17 cellular contexts compared by ENCODE assay signal in genomic region chr11:73591743-73592142, GRCh38. TPM values are rescaled to one million over a fixed set of nuclear protein-coding genes. Genes with fewer than 3 reads are reported as not detected.
DNase-seq lines count a peak whose midpoint lies in the region; ATAC-seq and TF ChIP-seq lines count a peak whose summit lies in the region.
"Had no signal": no experiment of that assay in that cellular context is flagged by ENCODE, and none has a peak within 500 bp of the region (broad histone marks: within the 10 kb centered on the region; RNA-seq: fewer than 3 reads in every experiment).

No MANE protein-coding gene starts in this region.

- TF ChIP-seq CTCF in OCI-LY7 (conservative IDR thresholded peaks at IDR 0.05; ENCODE audit: low read length) = no peak

- intact Hi-C loops in OCI-LY7 (cut with micrococcal nuclease; ENCODE audit: unreplicated experiment) = no loop called here

- peaks cover 0 to 11% (median 4%) of the 10 kb centered on the region in 11 experiments; a peak in 4 of 22 replicates for H3K9me3 ChIP-seq in BLaER1 treated with 17β-estradiol and CSF1 and Interleukin-3, amounts not matched to agents 10 nM and 100 nM (replicated peaks in 1 of 11)
- no peaks in the 10 kb centered on the region for H3K9me3 ChIP-seq in Karpas-422 (ENCODE audit: low read length)
- 0 out of 2 replicates have a peak, but pooled peaks cover 8% of the 10 kb centered on the region for H3K9me3 ChIP-seq in OCI-LY7 (ENCODE audit: low read length)

- POLR2A ChIA-PET in OCI-LY7 (lab: Charles Lee) = interaction anchor here (0.7 to 1.6 kb wide), 3 partner anchors 11 to 226 kb away, joined by 3 to 5 read pairs (median 5); no protein-coding TSS in a partner anchor

- no TSS peak for BruUV-seq in OCI-LY7 (replicated peaks; lab: Mats Ljungman, UMichigan)

- peak overlapping the region in 6 of 11 experiments; percentile 12 to 54 (median 42); a peak in 8 of 22 replicates for H3K4me2 ChIP-seq in BLaER1 treated with 17β-estradiol and CSF1 and Interleukin-3, amounts not matched to agents 10 nM and 100 nM
- H3K4me2 ChIP-seq in Karpas-422 (ENCODE audit: low read depth, low read length, poor library complexity, severe bottlenecking) (peak overlapping the region; percentile 56), OCI-LY7 (ENCODE audit: low read length) (peak overlapping the region; percentile 52)

- peaks cover 26 to 54% (median 44%) of the 10 kb centered on the region in 10 experiments for H3K4me1 ChIP-seq in BLaER1 treated with 17β-estradiol and CSF1 and Interleukin-3, amounts not matched to agents 10 nM and 100 nM
- H3K4me1 ChIP-seq in Karpas-422 (ENCODE audit: low read length) (peaks cover 37% of the 10 kb centered on the region), OCI-LY7 (ENCODE audit: insufficient read depth, low read length, poor library complexity, severe bottlenecking) (peaks cover 53% of the 10 kb centered on the region)

- no peak overlapping the region for H3K27ac ChIP-seq in BLaER1 treated with 17β-estradiol and CSF1 and Interleukin-3, amounts not matched to agents 10 nM and 100 nM
- H3K27ac ChIP-seq in Karpas-422 (ENCODE audit: low read length) (no peak overlapping the region), OCI-LY7 (ENCODE audit: low read depth, low read length, poor library complexity, severe bottlenecking) (peak overlapping the region; percentile 30)

- CTCF ChIA-PET in OCI-LY7 (lab: Charles Lee; ENCODE audit: unreplicated experiment) = no interaction called here

- peaks cover 0 to 34% (median 4%) of the 10 kb centered on the region in 11 experiments; a peak in 8 of 22 replicates for H3K36me3 ChIP-seq in BLaER1 treated with 17β-estradiol and CSF1 and Interleukin-3, amounts not matched to agents 10 nM and 100 nM
- no peaks in the 10 kb centered on the region for H3K36me3 ChIP-seq in Karpas-422 (ENCODE audit: insufficient read depth, low read length)
- H3K36me3 ChIP-seq in OCI-LY7 (ENCODE audit: insufficient read depth, low read length) = 0 out of 2 replicates have a peak, but pooled peaks cover 5% of the 10 kb centered on the region

- H3K4me1 Mint-ChIP-seq in naive B cell = peaks cover 13 to 37% (median 20%) of the 10 kb centered on the region in 3 donors

- no peak overlapping the region for H3K9ac ChIP-seq in BLaER1 treated with 17β-estradiol and CSF1 and Interleukin-3, amounts not matched to agents 10 nM and 100 nM
- no peak overlapping the region for H3K9ac ChIP-seq in Karpas-422 (ENCODE audit: low read length)

- H3K4me3 Mint-ChIP-seq in naive B cell = peak overlapping the region in 1 of 8 donors; percentile 44
- H3K4me3 Mint-ChIP-seq: CD8-positive, alpha-beta T cell; H9 had no signal

- no peaks in the 10 kb centered on the region for H3K27me3 ChIP-seq in BLaER1 treated with 17β-estradiol and CSF1 and Interleukin-3, amounts not matched to agents 10 nM and 100 nM
- H3K27me3 ChIP-seq in Karpas-422 (ENCODE audit: low read length) = no peaks in the 10 kb centered on the region

- DNase-seq in Karpas-422 (peak; percentile 56), OCI-LY7 (ENCODE audit: low spot score) (no peak), naive B cell (no peak), NCI-H82 (lab: John Stamatoyannopoulos, UW) (no peak), NCI-H1417 treated with DMSO at 0.1 percent for 48 hours (lab: John Stamatoyannopoulos, UW) (no peak)
- DNase-seq: ACHN; Calu3; CD8-positive, alpha-beta T cell; DMS79 treated with DMSO at 0.1 percent for 48 hours; EL; H9; KBM-7 had no signal

- no peaks in the 10 kb centered on the region for H3K27me3 Mint-ChIP-seq in naive B cell
- H3K27me3 Mint-ChIP-seq: IgD-negative memory B cell had no signal

- ATAC-seq in naive B cell (ENCODE audit: low read depth in 2 of 2) (no peak), GM18867 (IDR thresholded peaks at IDR 0.05; ENCODE audit: unreplicated experiment) (no peak), GM21723 (IDR thresholded peaks at IDR 0.05; ENCODE audit: unreplicated experiment) (no peak)
- ATAC-seq: CD8-positive, alpha-beta T cell; HepG2 had no signal

- H3K9me2 ChIP-seq in Karpas-422 (replicated peaks; ENCODE audit: insufficient read depth, low read length) (no peaks in the 10 kb centered on the region), OCI-LY7 (ENCODE audit: insufficient read depth, low read length) (no peaks in the 10 kb centered on the region)

- no peaks in the 10 kb centered on the region for H3K9me3 Mint-ChIP-seq in naive B cell
- H3K9me3 Mint-ChIP-seq: CD8-positive, alpha-beta T cell; H9; IgD-negative memory B cell had no signal

- no peaks in the 10 kb centered on the region for H3K36me3 Mint-ChIP-seq in naive B cell
- H3K36me3 Mint-ChIP-seq: CD8-positive, alpha-beta T cell had no signal

- H3K4me3 ChIP-seq in BLaER1 treated with 17β-estradiol and CSF1 and Interleukin-3, amounts not matched to agents 10 nM and 100 nM = no peak overlapping the region
- H3K4me3 ChIP-seq in Karpas-422 (ENCODE audit: low read length) = no peak overlapping the region
- H3K4me3 ChIP-seq in OCI-LY7 (ENCODE audit: low read depth, low read length, poor library complexity, severe bottlenecking) = peak overlapping the region; percentile 34

- H3K79me2 ChIP-seq in Karpas-422 (ENCODE audit: low read length) (no peaks in the 10 kb centered on the region; the same call in 1 of the 2 replicates), OCI-LY7 (ENCODE audit: insufficient read depth, low read depth, low read length) (peaks cover 60% of the 10 kb centered on the region; the same call in 1 of the 2 replicates)

- peaks cover 0 to 82% (median 3%) of the 10 kb centered on the region in 11 experiments; a peak in 9 of 22 replicates for H4K20me1 ChIP-seq in BLaER1 treated with 17β-estradiol and CSF1 and Interleukin-3, amounts not matched to agents 10 nM and 100 nM
- H4K20me1 ChIP-seq in Karpas-422 (ENCODE audit: insufficient read depth, low read depth, low read length) (peaks cover 14% of the 10 kb centered on the region; the same call in 1 of the 2 replicates), OCI-LY7 (ENCODE audit: insufficient read depth, low read length) (no peaks in the 10 kb centered on the region; the same call in 1 of the 2 replicates)

- H3K27ac Mint-ChIP-seq in naive B cell = peak overlapping the region in 4 of 6 donors; percentile 23 to 73 (median 60)
- H3K27ac Mint-ChIP-seq: CD8-positive, alpha-beta T cell had no signal

- H2AFZ ChIP-seq in Karpas-422 (ENCODE audit: low read length) (no peak overlapping the region), OCI-LY7 (ENCODE audit: low read length) (peak overlapping the region; percentile 51)

RNA-seq across cellular contexts. Expression of gene FAM168A, which starts 6.2 kb away (rescaled TPM):
- total RNA-seq in Karpas-422 (2014; rRNA removed; shearing (Covaris generic); ENCODE audit: low replicate concordance) = 8.4 and 12.9 TPM in 2 replicates
- 6.4 and 10.1 TPM in 2 replicates for total RNA-seq in OCI-LY7 (2014; rRNA removed; shearing (Covaris generic))
- 23.7 and 23.9 TPM in 2 replicates for total RNA-seq in OCI-LY7 (2022)
- polyA plus RNA-seq in naive B cell (ENCODE audit: low read depth in 6 of 6) = 1 to 10 TPM in 5 of 6 donors, under 1 TPM in 1; 0.04 to 4.1 (median 2.4) TPM

RNA-seq across cellular contexts. Expression of gene PLEKHB1, which starts 54.6 kb away (rescaled TPM):
- total RNA-seq in Karpas-422 (2014; rRNA removed; shearing (Covaris generic); ENCODE audit: low replicate concordance) = 3.1 and 6.0 TPM in 2 replicates
- 2.3 and 5.4 TPM in 2 replicates for total RNA-seq in OCI-LY7 (2014; rRNA removed; shearing (Covaris generic))
- total RNA-seq in OCI-LY7 (2022) = 9.2 and 11.8 TPM in 2 replicates
- polyA plus RNA-seq in naive B cell (ENCODE audit: low read depth in 6 of 6) = 10 to 100 TPM in 2 of 6 donors, 1 to 10 TPM in 4; 3.8 to 15.6 (median 8.5) TPM
